ENCODE assay signal across 8 cellular contexts in genomic region chrX:119758682-119759332, GRCh38. TPM values are rescaled to one million over a fixed set of nuclear protein-coding genes. Genes with fewer than 3 reads are reported as not detected.
DNase-seq lines count a peak whose midpoint lies in the region; ATAC-seq lines count a peak whose summit lies in the region.

No MANE protein-coding gene starts in this region.

- H3K27me3 Mint-ChIP-seq in effector memory CD8-positive, alpha-beta T cell = no peaks in the 10 kb centered on the region
- H3K27me3 Mint-ChIP-seq in naive thymus-derived CD4-positive, alpha-beta T cell = no peaks in the 10 kb centered on the region

- intact Hi-C loops in naive thymus-derived CD4-positive, alpha-beta T cell (cut with micrococcal nuclease) = loop anchor here in 1 of 2 donors (2.0 to 5.0 kb wide), 2 partner anchors 20 to 1262 kb away; partner anchors contain the start of gene DOCK11

- H3K4me3 Mint-ChIP-seq in effector memory CD8-positive, alpha-beta T cell = peak overlapping the region; percentile 60 to 77
- H3K4me3 Mint-ChIP-seq in naive thymus-derived CD4-positive, alpha-beta T cell = peak overlapping the region in 8 of 10 donors; percentile 27 to 87 (median 62)

- peaks cover 23% of the 10 kb centered on the region for H3K36me3 Mint-ChIP-seq in effector memory CD8-positive, alpha-beta T cell (ENCODE audit: insufficient read depth)
- peaks cover 0 to 3% (median 0%) of the 10 kb centered on the region in 5 donors for H3K36me3 Mint-ChIP-seq in naive thymus-derived CD4-positive, alpha-beta T cell

- POLR2A ChIA-PET in naive thymus-derived CD4-positive, alpha-beta T cell (lab: Charles Lee) = interaction anchor here (0.6 to 5.9 kb wide), 10 partner anchors 9 to 188 kb away, joined by 3 to 44 read pairs (median 4); partner anchors contain the start of genes RNF113A, RPL39 and SEPTIN6

- CTCF ChIA-PET in naive thymus-derived CD4-positive, alpha-beta T cell (lab: Charles Lee) = interaction anchor here (1.0 to 1.6 kb wide), 3 partner anchors 11 to 68 kb away, joined by 3 to 5 read pairs (median 4); no protein-coding TSS in a partner anchor

- no peak overlapping the region for H3K27ac Mint-ChIP-seq in effector memory CD8-positive, alpha-beta T cell
- peak overlapping the region in 2 of 9 donors; percentile 46 to 79 for H3K27ac Mint-ChIP-seq in naive thymus-derived CD4-positive, alpha-beta T cell

- H3K27me3 ChIP-seq in naive thymus-derived CD4-positive, alpha-beta T cell (ENCODE audit: control insufficient read depth in 2 of 2, insufficient read depth in 2 of 2, low read length in 2 of 2) = no peaks in the 10 kb centered on the region

- H3K9me3 ChIP-seq in naive thymus-derived CD4-positive, alpha-beta T cell (ENCODE audit: control insufficient read depth in 2 of 3, low read length in 3 of 3) = no peaks in the 10 kb centered on the region

- H3K9me3 Mint-ChIP-seq in effector memory CD8-positive, alpha-beta T cell = no peaks in the 10 kb centered on the region
- no peaks in the 10 kb centered on the region for H3K9me3 Mint-ChIP-seq in naive thymus-derived CD4-positive, alpha-beta T cell

- peak overlapping the region; percentile 47 for H3K4me3 ChIP-seq in naive thymus-derived CD4-positive, alpha-beta T cell (ENCODE audit: low read length)

- peaks cover 21 to 31% of the 10 kb centered on the region in 2 donors for H3K4me1 Mint-ChIP-seq in effector memory CD8-positive, alpha-beta T cell (ENCODE audit: low read depth in 2 of 2)
- peaks cover 27 to 58% (median 53%) of the 10 kb centered on the region in 7 donors for H3K4me1 Mint-ChIP-seq in naive thymus-derived CD4-positive, alpha-beta T cell

- peaks cover 36 to 44% of the 10 kb centered on the region in 2 donors for H3K4me1 ChIP-seq in naive thymus-derived CD4-positive, alpha-beta T cell (ENCODE audit: control insufficient read depth in 2 of 2, insufficient read depth in 2 of 2, low read length in 2 of 2)

- peaks cover 0 to 5% (median 0%) of the 10 kb centered on the region in 3 experiments for H3K36me3 ChIP-seq in naive thymus-derived CD4-positive, alpha-beta T cell (ENCODE audit: control insufficient read depth in 2 of 3, insufficient read depth in 3 of 3, low read length in 3 of 3)

- peak; percentile 53 for ATAC-seq in effector memory CD8-positive, alpha-beta T cell (replicated peaks)
- peak; percentile 61 for ATAC-seq in naive thymus-derived CD4-positive, alpha-beta T cell
- ATAC-seq in HG03159 (IDR thresholded peaks at IDR 0.05; ENCODE audit: unreplicated experiment) (no peak), HG02571 (IDR thresholded peaks at IDR 0.05; ENCODE audit: unreplicated experiment) (no peak)

- DNase-seq in NCI-H1436 (lab: John Stamatoyannopoulos, UW) (peak; percentile 15), NCI-H1436 treated with DMSO at 0.1 percent for 48 hours (lab: John Stamatoyannopoulos, UW) (no peak), KG1 (lab: John Stamatoyannopoulos, UW) (no peak)
- DNase-seq in activated CD4-positive, CD25-positive, alpha-beta regulatory T cell (lab: John Stamatoyannopoulos, UW) = peak in 3 of 4 experiments; percentile 1 to 2 (median 2)
- peak in 2 of 3 experiments; percentile 12 to 13 for DNase-seq in effector memory CD8-positive, alpha-beta T cell
- peak in 8 of 9 donors; percentile 20 to 45 (median 33) for DNase-seq in naive thymus-derived CD4-positive, alpha-beta T cell

- peak overlapping the region; percentile 76 for H3K27ac ChIP-seq in naive thymus-derived CD4-positive, alpha-beta T cell (ENCODE audit: low read depth, low read length)

RNA-seq across cellular contexts. Expression of gene SOWAHD, which starts 0.4 kb away (rescaled TPM):
- total RNA-seq in naive thymus-derived CD4-positive, alpha-beta T cell = 1 to 10 TPM in 4 of 5 experiments, under 1 TPM in 1; 0.50 to 2.9 (median 2.5) TPM
- polyA plus RNA-seq in naive thymus-derived CD4-positive, alpha-beta T cell = 1 to 10 TPM; 1.6 to 3.1 TPM

RNA-seq across cellular contexts. Expression of gene RPL39, which starts 32.6 kb away (rescaled TPM):
- 1,000 to 10,000 TPM; 2,181 to 4,347 (median 3,799) TPM for total RNA-seq in naive thymus-derived CD4-positive, alpha-beta T cell
- polyA plus RNA-seq in naive thymus-derived CD4-positive, alpha-beta T cell = 1,000 to 10,000 TPM; 4,923 to 5,899 TPM

Comparison
In these comparisons a context has a peak if more than half of its experiments do, and no peak if none do; other contexts are left out.
1. DNase-seq: peak in NCI-H1436 (single experiment), activated CD4-positive, CD25-positive, alpha-beta regulatory T cell (3 of 4), effector memory CD8-positive, alpha-beta T cell (2 of 3) and naive thymus-derived CD4-positive, alpha-beta T cell (8 of 9); none in NCI-H1436 treated with DMSO at 0.1 percent for 48 hours (single experiment) and KG1 (single experiment).
2. ATAC-seq: peak in effector memory CD8-positive, alpha-beta T cell (single experiment) and naive thymus-derived CD4-positive, alpha-beta T cell (single experiment); none in HG03159 (single experiment) and HG02571 (single experiment).